Comparison of ENCODE assay signal across 1 cellular context in the genomic region with DNA sequence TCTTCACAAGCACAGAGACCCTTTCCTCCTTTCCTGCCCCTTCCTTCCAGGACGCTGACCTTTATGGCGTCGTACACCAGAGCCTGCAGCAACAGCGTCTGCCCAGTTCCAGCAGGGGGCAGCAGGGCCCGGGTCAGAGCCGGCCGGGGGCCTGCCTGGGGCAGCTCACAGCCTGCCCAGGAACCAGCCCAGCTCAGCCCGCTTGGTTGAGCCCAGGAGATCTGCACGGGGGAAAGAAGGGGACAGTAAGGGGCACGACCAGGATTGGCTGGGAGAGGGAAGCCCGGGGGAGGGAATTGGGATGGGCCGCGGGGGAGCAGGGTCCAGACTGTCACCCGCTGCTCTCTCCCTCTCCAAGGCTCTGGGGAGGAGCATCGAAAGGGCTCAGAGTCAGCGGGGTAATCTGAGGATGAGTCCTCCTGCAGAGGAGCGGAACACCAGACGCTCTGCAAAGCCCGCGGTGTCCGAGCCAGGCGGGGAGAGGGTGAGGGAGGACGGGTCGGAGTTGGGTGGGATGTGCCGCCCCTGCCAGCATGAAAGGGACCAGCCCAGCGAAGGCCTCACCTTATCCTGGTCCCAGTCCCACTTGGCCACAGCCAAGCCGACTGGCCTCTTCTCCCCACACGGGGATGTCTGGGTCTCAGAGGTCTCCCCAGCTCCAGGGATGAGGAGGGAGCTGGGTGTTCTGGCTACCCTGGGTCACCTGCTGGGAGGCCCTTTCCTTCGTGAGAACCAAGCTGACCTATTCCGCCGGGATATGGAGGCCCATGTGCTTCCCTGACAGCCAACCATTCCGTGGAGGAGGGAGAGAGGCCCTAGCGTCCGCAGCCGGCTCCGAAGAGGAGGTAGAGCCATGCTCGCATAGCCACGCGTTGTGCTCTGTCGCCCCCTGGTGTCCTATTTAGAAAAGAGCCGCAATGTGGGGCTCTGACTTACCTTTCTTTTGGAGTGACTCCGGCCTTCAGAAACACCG.
A peak's percentile ranks its signal among the peaks of the same experiment; 100 is the strongest.
TF ChIP-seq lines count a peak whose summit lies in the region.

No MANE protein-coding gene starts in this region.

TF ChIP-seq in K562, 482 proteins besides CTCF, POLR2A, EP300 and RAD21 (continued from another document and continues in another):
- TF ChIP-seq, protein P1, sequence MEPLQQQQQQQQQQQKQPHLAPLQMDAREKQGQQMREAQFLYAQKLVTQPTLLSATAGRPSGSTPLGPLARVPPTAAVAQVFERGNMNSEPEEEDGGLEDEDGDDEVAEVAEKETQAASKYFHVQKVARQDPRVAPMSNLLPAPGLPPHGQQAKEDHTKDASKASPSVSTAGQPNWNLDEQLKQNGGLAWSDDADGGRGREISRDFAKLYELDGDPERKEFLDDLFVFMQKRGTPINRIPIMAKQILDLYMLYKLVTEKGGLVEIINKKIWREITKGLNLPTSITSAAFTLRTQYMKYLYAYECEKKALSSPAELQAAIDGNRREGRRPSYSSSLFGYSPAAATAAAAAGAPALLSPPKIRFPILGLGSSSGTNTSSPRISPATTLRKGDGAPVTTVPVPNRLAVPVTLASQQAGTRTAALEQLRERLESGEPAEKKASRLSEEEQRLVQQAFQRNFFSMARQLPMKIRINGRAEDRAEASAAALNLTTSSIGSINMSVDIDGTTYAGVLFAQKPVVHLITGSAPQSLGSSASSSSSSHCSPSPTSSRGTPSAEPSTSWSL (CRISPR knock-in tag; IDR thresholded peaks at IDR 0.05; ENCODE audit: borderline replicate concordance): no peak
- TF ChIP-seq CREB1 (IDR thresholded peaks at IDR 0.05): no peak
- peak; percentile 44 for TF ChIP-seq CREB1 (CRISPR knock-in tag; IDR thresholded peaks at IDR 0.05)
- no peak for TF ChIP-seq ZNF41 (CRISPR knock-in tag; conservative IDR thresholded peaks at IDR 0.05)
- no peak for TF ChIP-seq KAT7 (CRISPR knock-in tag; IDR thresholded peaks at IDR 0.05; ENCODE audit: borderline replicate concordance)
- TF ChIP-seq MXI1 (IDR thresholded peaks at IDR 0.05; ENCODE audit: low read depth, low read length): 0 out of 2 replicates have a peak, but pooled peaks have one; percentile 32
- TF ChIP-seq LCOR (CRISPR knock-in tag; IDR thresholded peaks at IDR 0.05): no peak
- TF ChIP-seq ILF3 (IDR thresholded peaks at IDR 0.05; ENCODE audit: borderline replicate concordance): no peak
- peak; percentile 86 for TF ChIP-seq SMC3 (conservative IDR thresholded peaks at IDR 0.05; ENCODE audit: insufficient read depth, low read depth, low read length)
- no peak for TF ChIP-seq HIVEP1 (CRISPR knock-in tag; IDR thresholded peaks at IDR 0.05)
- TF ChIP-seq, protein P2, sequence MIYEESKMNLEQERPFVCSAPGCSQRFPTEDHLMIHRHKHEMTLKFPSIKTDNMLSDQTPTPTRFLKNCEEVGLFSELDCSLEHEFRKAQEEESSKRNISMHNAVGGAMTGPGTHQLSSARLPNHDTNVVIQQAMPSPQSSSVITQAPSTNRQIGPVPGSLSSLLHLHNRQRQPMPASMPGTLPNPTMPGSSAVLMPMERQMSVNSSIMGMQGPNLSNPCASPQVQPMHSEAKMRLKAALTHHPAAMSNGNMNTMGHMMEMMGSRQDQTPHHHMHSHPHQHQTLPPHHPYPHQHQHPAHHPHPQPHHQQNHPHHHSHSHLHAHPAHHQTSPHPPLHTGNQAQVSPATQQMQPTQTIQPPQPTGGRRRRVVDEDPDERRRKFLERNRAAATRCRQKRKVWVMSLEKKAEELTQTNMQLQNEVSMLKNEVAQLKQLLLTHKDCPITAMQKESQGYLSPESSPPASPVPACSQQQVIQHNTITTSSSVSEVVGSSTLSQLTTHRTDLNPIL (CRISPR knock-in tag; IDR thresholded peaks at IDR 0.05): no peak
- TF ChIP-seq ZNF644 (tag; IDR thresholded peaks at IDR 0.05; ENCODE audit: low read depth): no peak
- TF ChIP-seq, protein P3, sequence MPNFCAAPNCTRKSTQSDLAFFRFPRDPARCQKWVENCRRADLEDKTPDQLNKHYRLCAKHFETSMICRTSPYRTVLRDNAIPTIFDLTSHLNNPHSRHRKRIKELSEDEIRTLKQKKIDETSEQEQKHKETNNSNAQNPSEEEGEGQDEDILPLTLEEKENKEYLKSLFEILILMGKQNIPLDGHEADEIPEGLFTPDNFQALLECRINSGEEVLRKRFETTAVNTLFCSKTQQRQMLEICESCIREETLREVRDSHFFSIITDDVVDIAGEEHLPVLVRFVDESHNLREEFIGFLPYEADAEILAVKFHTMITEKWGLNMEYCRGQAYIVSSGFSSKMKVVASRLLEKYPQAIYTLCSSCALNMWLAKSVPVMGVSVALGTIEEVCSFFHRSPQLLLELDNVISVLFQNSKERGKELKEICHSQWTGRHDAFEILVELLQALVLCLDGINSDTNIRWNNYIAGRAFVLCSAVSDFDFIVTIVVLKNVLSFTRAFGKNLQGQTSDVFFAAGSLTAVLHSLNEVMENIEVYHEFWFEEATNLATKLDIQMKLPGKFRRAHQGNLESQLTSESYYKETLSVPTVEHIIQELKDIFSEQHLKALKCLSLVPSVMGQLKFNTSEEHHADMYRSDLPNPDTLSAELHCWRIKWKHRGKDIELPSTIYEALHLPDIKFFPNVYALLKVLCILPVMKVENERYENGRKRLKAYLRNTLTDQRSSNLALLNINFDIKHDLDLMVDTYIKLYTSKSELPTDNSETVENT (CRISPR knock-in tag; IDR thresholded peaks at IDR 0.05): no peak
- no peak for TF ChIP-seq CBX5 (IDR thresholded peaks at IDR 0.05; ENCODE audit: borderline replicate concordance, low read depth)
- no peak for TF ChIP-seq KLF13 (tag; IDR thresholded peaks at IDR 0.05; ENCODE audit: borderline replicate concordance, low read depth)
- no peak for TF ChIP-seq NFIC (IDR thresholded peaks at IDR 0.05)
- TF ChIP-seq, protein P4, sequence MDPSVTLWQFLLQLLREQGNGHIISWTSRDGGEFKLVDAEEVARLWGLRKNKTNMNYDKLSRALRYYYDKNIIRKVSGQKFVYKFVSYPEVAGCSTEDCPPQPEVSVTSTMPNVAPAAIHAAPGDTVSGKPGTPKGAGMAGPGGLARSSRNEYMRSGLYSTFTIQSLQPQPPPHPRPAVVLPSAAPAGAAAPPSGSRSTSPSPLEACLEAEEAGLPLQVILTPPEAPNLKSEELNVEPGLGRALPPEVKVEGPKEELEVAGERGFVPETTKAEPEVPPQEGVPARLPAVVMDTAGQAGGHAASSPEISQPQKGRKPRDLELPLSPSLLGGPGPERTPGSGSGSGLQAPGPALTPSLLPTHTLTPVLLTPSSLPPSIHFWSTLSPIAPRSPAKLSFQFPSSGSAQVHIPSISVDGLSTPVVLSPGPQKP (CRISPR knock-in tag; IDR thresholded peaks at IDR 0.05): no peak
- TF ChIP-seq ZNF134 (CRISPR knock-in tag; conservative IDR thresholded peaks at IDR 0.05): no peak
- TF ChIP-seq EGR1 (conservative IDR thresholded peaks at IDR 0.05): no peak
- no peak for TF ChIP-seq ZNF76 (CRISPR knock-in tag; IDR thresholded peaks at IDR 0.05; ENCODE audit: borderline replicate concordance)
- TF ChIP-seq ZSCAN29 (IDR thresholded peaks at IDR 0.05): peak; percentile 38; the same call in 1 of the 2 replicates
- TF ChIP-seq BCOR (IDR thresholded peaks at IDR 0.05): no peak
- TF ChIP-seq STAT5B (CRISPR knock-in tag; IDR thresholded peaks at IDR 0.05): no peak
- no peak for TF ChIP-seq HNRNPUL1 (IDR thresholded peaks at IDR 0.05; ENCODE audit: low read length)
- no peak for TF ChIP-seq BACH1 (tag; IDR thresholded peaks at IDR 0.05)
- TF ChIP-seq, protein P5, sequence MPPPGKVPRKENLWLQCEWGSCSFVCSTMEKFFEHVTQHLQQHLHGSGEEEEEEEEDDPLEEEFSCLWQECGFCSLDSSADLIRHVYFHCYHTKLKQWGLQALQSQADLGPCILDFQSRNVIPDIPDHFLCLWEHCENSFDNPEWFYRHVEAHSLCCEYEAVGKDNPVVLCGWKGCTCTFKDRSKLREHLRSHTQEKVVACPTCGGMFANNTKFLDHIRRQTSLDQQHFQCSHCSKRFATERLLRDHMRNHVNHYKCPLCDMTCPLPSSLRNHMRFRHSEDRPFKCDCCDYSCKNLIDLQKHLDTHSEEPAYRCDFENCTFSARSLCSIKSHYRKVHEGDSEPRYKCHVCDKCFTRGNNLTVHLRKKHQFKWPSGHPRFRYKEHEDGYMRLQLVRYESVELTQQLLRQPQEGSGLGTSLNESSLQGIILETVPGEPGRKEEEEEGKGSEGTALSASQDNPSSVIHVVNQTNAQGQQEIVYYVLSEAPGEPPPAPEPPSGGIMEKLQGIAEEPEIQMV (tag; conservative IDR thresholded peaks at IDR 0.05; ENCODE audit: low read depth): peak; percentile 79
- TF ChIP-seq, protein P6, sequence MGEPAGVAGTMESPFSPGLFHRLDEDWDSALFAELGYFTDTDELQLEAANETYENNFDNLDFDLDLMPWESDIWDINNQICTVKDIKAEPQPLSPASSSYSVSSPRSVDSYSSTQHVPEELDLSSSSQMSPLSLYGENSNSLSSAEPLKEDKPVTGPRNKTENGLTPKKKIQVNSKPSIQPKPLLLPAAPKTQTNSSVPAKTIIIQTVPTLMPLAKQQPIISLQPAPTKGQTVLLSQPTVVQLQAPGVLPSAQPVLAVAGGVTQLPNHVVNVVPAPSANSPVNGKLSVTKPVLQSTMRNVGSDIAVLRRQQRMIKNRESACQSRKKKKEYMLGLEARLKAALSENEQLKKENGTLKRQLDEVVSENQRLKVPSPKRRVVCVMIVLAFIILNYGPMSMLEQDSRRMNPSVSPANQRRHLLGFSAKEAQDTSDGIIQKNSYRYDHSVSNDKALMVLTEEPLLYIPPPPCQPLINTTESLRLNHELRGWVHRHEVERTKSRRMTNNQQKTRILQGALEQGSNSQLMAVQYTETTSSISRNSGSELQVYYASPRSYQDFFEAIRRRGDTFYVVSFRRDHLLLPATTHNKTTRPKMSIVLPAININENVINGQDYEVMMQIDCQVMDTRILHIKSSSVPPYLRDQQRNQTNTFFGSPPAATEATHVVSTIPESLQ (CRISPR knock-in tag; IDR thresholded peaks at IDR 0.05): no peak
- no peak for TF ChIP-seq GTF2E2 (tag; IDR thresholded peaks at IDR 0.05)
- TF ChIP-seq POLR3G (IDR thresholded peaks at IDR 0.05; ENCODE audit: extremely low read depth, insufficient read length, insufficient replicate concordance): no peak
- no peak for TF ChIP-seq ZNF133 (CRISPR knock-in tag; IDR thresholded peaks at IDR 0.05)
- no peak for TF ChIP-seq ZNF77 (CRISPR knock-in tag; IDR thresholded peaks at IDR 0.05)
- no peak for TF ChIP-seq ZKSCAN3 (CRISPR knock-in tag; IDR thresholded peaks at IDR 0.05)
- TF ChIP-seq EZH2 (IDR thresholded peaks at IDR 0.05; ENCODE audit: borderline replicate concordance, low read depth, low read length): no peak
- TF ChIP-seq FOXJ3 (CRISPR knock-in tag; IDR thresholded peaks at IDR 0.05): no peak
- TF ChIP-seq ZNF239 (CRISPR knock-in tag; IDR thresholded peaks at IDR 0.05): no peak
- TF ChIP-seq, protein P7, sequence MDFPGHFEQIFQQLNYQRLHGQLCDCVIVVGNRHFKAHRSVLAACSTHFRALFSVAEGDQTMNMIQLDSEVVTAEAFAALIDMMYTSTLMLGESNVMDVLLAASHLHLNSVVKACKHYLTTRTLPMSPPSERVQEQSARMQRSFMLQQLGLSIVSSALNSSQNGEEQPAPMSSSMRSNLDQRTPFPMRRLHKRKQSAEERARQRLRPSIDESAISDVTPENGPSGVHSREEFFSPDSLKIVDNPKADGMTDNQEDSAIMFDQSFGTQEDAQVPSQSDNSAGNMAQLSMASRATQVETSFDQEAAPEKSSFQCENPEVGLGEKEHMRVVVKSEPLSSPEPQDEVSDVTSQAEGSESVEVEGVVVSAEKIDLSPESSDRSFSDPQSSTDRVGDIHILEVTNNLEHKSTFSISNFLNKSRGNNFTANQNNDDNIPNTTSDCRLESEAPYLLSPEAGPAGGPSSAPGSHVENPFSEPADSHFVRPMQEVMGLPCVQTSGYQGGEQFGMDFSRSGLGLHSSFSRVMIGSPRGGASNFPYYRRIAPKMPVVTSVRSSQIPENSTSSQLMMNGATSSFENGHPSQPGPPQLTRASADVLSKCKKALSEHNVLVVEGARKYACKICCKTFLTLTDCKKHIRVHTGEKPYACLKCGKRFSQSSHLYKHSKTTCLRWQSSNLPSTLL (IDR thresholded peaks at IDR 0.05): no peak
- TF ChIP-seq, protein P8, sequence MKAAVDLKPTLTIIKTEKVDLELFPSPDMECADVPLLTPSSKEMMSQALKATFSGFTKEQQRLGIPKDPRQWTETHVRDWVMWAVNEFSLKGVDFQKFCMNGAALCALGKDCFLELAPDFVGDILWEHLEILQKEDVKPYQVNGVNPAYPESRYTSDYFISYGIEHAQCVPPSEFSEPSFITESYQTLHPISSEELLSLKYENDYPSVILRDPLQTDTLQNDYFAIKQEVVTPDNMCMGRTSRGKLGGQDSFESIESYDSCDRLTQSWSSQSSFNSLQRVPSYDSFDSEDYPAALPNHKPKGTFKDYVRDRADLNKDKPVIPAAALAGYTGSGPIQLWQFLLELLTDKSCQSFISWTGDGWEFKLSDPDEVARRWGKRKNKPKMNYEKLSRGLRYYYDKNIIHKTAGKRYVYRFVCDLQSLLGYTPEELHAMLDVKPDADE (conservative IDR thresholded peaks at IDR 0.05; ENCODE audit: control insufficient read depth, low read depth, low read length): 0 out of 2 replicates have a peak, but pooled peaks have one; percentile 38
- TF ChIP-seq ZNF311 (CRISPR knock-in tag; IDR thresholded peaks at IDR 0.05): no peak
- TF ChIP-seq, protein P9, sequence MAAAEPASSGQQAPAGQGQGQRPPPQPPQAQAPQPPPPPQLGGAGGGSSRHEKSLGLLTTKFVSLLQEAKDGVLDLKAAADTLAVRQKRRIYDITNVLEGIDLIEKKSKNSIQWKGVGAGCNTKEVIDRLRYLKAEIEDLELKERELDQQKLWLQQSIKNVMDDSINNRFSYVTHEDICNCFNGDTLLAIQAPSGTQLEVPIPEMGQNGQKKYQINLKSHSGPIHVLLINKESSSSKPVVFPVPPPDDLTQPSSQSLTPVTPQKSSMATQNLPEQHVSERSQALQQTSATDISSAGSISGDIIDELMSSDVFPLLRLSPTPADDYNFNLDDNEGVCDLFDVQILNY (CRISPR knock-in tag; IDR thresholded peaks at IDR 0.05): no peak
- TF ChIP-seq ATF7 (IDR thresholded peaks at IDR 0.05): 0 out of 2 replicates have a peak, but pooled peaks have one; percentile 9
- TF ChIP-seq TBL1XR1 (IDR thresholded peaks at IDR 0.05; ENCODE audit: low read length in 2 of 2): no peak
- no peak for TF ChIP-seq ZNF764 (CRISPR knock-in tag; IDR thresholded peaks at IDR 0.05; ENCODE audit: low read depth)
- peak; percentile 11 for TF ChIP-seq RBM39 (optimal IDR thresholded peaks at IDR 0.05; ENCODE audit: low read depth, low read length)
- TF ChIP-seq TCFL5 (CRISPR knock-in tag; conservative IDR thresholded peaks at IDR 0.05): no peak
- TF ChIP-seq, protein P10, sequence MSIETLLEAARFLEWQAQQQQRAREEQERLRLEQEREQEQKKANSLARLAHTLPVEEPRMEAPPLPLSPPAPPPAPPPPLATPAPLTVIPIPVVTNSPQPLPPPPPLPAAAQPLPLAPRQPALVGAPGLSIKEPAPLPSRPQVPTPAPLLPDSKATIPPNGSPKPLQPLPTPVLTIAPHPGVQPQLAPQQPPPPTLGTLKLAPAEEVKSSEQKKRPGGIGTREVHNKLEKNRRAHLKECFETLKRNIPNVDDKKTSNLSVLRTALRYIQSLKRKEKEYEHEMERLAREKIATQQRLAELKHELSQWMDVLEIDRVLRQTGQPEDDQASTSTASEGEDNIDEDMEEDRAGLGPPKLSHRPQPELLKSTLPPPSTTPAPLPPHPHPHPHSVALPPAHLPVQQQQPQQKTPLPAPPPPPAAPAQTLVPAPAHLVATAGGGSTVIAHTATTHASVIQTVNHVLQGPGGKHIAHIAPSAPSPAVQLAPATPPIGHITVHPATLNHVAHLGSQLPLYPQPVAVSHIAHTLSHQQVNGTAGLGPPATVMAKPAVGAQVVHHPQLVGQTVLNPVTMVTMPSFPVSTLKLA (conservative IDR thresholded peaks at IDR 0.05): peak; percentile 31 to 65
- 0 out of 2 replicates have a peak, but pooled peaks have one; percentile 6 for TF ChIP-seq CEBPG (CRISPR knock-in tag; IDR thresholded peaks at IDR 0.05)
- TF ChIP-seq CEBPG (tag; conservative IDR thresholded peaks at IDR 0.05 in 1 of 2, IDR thresholded peaks at IDR 0.05 in 1 of 2): no peak
- TF ChIP-seq ZNF253 (CRISPR knock-in tag; conservative IDR thresholded peaks at IDR 0.05): no peak
